Comparison of ENCODE assay signal across 24 cellular contexts in the genomic region with DNA sequence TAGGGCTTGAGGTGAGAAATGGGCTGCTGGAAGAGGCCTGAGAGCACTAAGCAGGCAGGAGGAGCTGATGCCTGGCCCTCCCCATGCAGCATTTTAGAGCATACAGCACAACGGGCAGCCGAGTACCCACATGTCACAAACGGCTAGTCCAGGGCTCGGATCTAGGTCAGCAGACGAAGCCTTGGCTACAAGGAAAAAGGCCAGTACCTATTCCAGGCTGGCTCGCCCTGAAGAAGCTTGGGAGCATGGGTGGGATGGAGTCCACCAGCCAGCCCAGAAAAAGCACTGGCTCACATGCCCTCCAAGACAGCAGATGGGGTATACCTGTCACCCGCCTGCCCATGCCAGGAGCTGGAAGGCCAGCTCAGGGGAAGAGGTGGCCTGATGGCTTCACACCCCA. TPM values are rescaled to one million over a fixed set of nuclear protein-coding genes. Genes with fewer than 3 reads are reported as not detected.
A peak's percentile ranks its signal among the peaks of the same experiment; 100 is the strongest.
DNase-seq lines count a peak whose midpoint lies in the region.
"Had no signal": no experiment of that assay in that cellular context is flagged by ENCODE, and none has a peak within 500 bp of the region (broad histone marks: within the 10 kb centered on the region; RNA-seq: fewer than 3 reads in every experiment).

No MANE protein-coding gene starts in this region.

- H3K79me2 ChIP-seq in trophoblast cell (ENCODE audit: control insufficient read depth, insufficient read depth, low read length, poor library complexity), result no peaks in the 10 kb centered on the region

- H3K4me3 ChIP-seq in trophoblast cell (ENCODE audit: low read depth, low read length), result peak overlapping the region; percentile 6
- H3K4me3 ChIP-seq: A549; BLaER1 treated with 17β-estradiol and CSF1 and Interleukin-3, amounts not matched to agents 10 nM and 100 nM; GM12878; GM23248 had no signal

- no peak overlapping the region for H3K14ac ChIP-seq in trophoblast cell (ENCODE audit: low read length)

- H3K9ac ChIP-seq in trophoblast cell (ENCODE audit: low read length), result no peak overlapping the region
- H3K9ac ChIP-seq: BLaER1 treated with 17β-estradiol and CSF1 and Interleukin-3, amounts not matched to agents 10 nM and 100 nM; GM23248 had no signal

- no peak overlapping the region for H3K23ac ChIP-seq in trophoblast cell (ENCODE audit: low read length)

- H4K8ac ChIP-seq in trophoblast cell (ENCODE audit: low read depth, low read length), result no peak overlapping the region

- peak; percentile 35 for DNase-seq in activated CD8-positive, alpha-beta memory T cell treated with anti-CD3 and anti-CD28 coated beads, Interleukin-2, amount 50 U/mL, for 48 hours
- DNase-seq in activated CD8-positive, alpha-beta memory T cell treated with anti-CD3 and anti-CD28 coated beads for 24 hours, result no peak
- DNase-seq in cerebellar nuclear complex (lab: John Stamatoyannopoulos, UW) (peak; percentile 68 to 80), trophoblast cell (no peak), posterior cingulate gyrus (no peak), GM03348 (ENCODE audit: low spot score) (no peak), GF-D8 (lab: John Stamatoyannopoulos, UW) (no peak)
- no peak for DNase-seq in stimulated activated CD4-positive, alpha-beta T cell treated with anti-CD3 and anti-CD28 coated beads, Interleukin-12 subunit alpha, Interleukin-12 subunit beta, amount 100 ng/mL, for 4 hours
- DNase-seq: ACHN; AML-193; BE2C; CD4-positive, alpha-beta T cell; CD8-positive, alpha-beta memory T cell; DMS 273 treated with DMSO at 0.1 percent for 48 hours; DMS79; EL; GM23248; H7; HCEC 1CT had no signal

- no peak overlapping the region for H2BK5ac ChIP-seq in trophoblast cell (ENCODE audit: low read depth, low read length, poor library complexity)

- H2AK5ac ChIP-seq in trophoblast cell (ENCODE audit: low read length), result no peak overlapping the region

- intact Hi-C loops in posterior cingulate gyrus (cut with DNase I), result no loop called here

- no peaks in the 10 kb centered on the region for H3K79me1 ChIP-seq in trophoblast cell (ENCODE audit: low read length)

- H3K4ac ChIP-seq in trophoblast cell (ENCODE audit: low read depth, low read length), result no peak overlapping the region

- no peak overlapping the region for H2AFZ ChIP-seq in trophoblast cell (ENCODE audit: insufficient read depth, low read length, poor library complexity)
- H2AFZ ChIP-seq: GM23248 had no signal

- H4K91ac ChIP-seq in trophoblast cell (ENCODE audit: low read depth, low read length), result no peak overlapping the region

- no CpG with 5 or more reads among the region's 7 CpGs for WGBS in trophoblast cell (ENCODE audit: extremely low coverage, insufficient coverage, insufficient read length)

- H3K4me2 ChIP-seq in trophoblast cell (ENCODE audit: low read length), result no peak overlapping the region
- H3K4me2 ChIP-seq: A549; BLaER1 treated with 17β-estradiol and CSF1 and Interleukin-3, amounts not matched to agents 10 nM and 100 nM had no signal

- H3K36me3 ChIP-seq in trophoblast cell (ENCODE audit: control insufficient read depth in 1 of 2, insufficient read depth in 2 of 2, low read length in 2 of 2), result peaks cover 75 to 86% of the 10 kb centered on the region in 2 experiments

- peaks cover 3 to 7% of the 10 kb centered on the region in 2 experiments for H3K4me1 ChIP-seq in trophoblast cell (ENCODE audit: control insufficient read depth in 1 of 2, insufficient read depth in 2 of 2, low read length in 2 of 2)
- H3K4me1 ChIP-seq: A549, BE2C had no signal

- no peak overlapping the region for H4K12ac ChIP-seq in trophoblast cell (ENCODE audit: low read depth, low read length)

- no peak overlapping the region for H2BK12ac ChIP-seq in trophoblast cell (ENCODE audit: low read length)

- H3K27ac ChIP-seq in trophoblast cell (ENCODE audit: low read depth, low read length), result no peak overlapping the region
- H3K27ac ChIP-seq: 22Rv1; A549; BLaER1 treated with 17β-estradiol and CSF1 and Interleukin-3, amounts not matched to agents 10 nM and 100 nM; GM23248 had no signal

- H2BK120ac ChIP-seq in trophoblast cell (ENCODE audit: insufficient read depth, low read length, poor library complexity), result no peak overlapping the region

- H3K9me3 ChIP-seq in trophoblast cell (ENCODE audit: insufficient read depth, low read depth, low read length), result no peaks in the 10 kb centered on the region
- H3K9me3 ChIP-seq: A549; BE2C; BLaER1 treated with 17β-estradiol and CSF1 and Interleukin-3, amounts not matched to agents 10 nM and 100 nM had no signal

- no peak overlapping the region for H3K18ac ChIP-seq in trophoblast cell (ENCODE audit: low read length)

- H3K27me3 ChIP-seq in trophoblast cell (ENCODE audit: insufficient read depth, low read length), result no peaks in the 10 kb centered on the region
- H3K27me3 ChIP-seq: BE2C; BLaER1 treated with 17β-estradiol and CSF1 and Interleukin-3, amounts not matched to agents 10 nM and 100 nM had no signal

RNA-seq across cellular contexts. Expression of a gene that starts 9.6 kb away (rescaled TPM):
- 132 TPM in 2 replicates for polyA plus RNA-seq in trophoblast cell (2013)

RNA-seq across cellular contexts. Expression of a gene that starts 10.3 kb away (rescaled TPM):
- polyA plus RNA-seq in trophoblast cell (2013), result 13.0 and 13.1 TPM in 2 replicates
- polyA plus RNA-seq: CD14-positive monocyte had no signal

RNA-seq across cellular contexts. Expression of a gene that starts 21.9 kb away (rescaled TPM):
- 17.3 and 18.3 TPM in 2 replicates for polyA plus RNA-seq in trophoblast cell (2013)

RNA-seq across cellular contexts. Expression of a gene that starts 37.1 kb away (rescaled TPM):
- polyA plus RNA-seq in trophoblast cell (2013), result 22.4 and 23.6 TPM in 2 replicates

RNA-seq across cellular contexts. Expression of a gene that starts 37.9 kb away (rescaled TPM):
- polyA plus RNA-seq in trophoblast cell (2013), result 13.1 and 13.7 TPM in 2 replicates

Comparison
In these comparisons a context has a peak if more than half of its experiments do, and no peak if none do; other contexts are left out.
1. DNase-seq: peak in activated CD8-positive, alpha-beta memory T cell treated with anti-CD3 and anti-CD28 coated beads, Interleukin-2, amount 50 U/mL, for 48 hours (single experiment) and cerebellar nuclear complex (2 of 2); none in activated CD8-positive, alpha-beta memory T cell treated with anti-CD3 and anti-CD28 coated beads for 24 hours (single experiment), trophoblast cell (0 of 2), posterior cingulate gyrus (0 of 10), GM03348 (single experiment), GF-D8 (single experiment) and stimulated activated CD4-positive, alpha-beta T cell treated with anti-CD3 and anti-CD28 coated beads, Interleukin-12 subunit alpha, Interleukin-12 subunit beta, amount 100 ng/mL, for 4 hours (single experiment).